Comparison of ENCODE assay signal across 8 cellular contexts in the genomic region with DNA sequence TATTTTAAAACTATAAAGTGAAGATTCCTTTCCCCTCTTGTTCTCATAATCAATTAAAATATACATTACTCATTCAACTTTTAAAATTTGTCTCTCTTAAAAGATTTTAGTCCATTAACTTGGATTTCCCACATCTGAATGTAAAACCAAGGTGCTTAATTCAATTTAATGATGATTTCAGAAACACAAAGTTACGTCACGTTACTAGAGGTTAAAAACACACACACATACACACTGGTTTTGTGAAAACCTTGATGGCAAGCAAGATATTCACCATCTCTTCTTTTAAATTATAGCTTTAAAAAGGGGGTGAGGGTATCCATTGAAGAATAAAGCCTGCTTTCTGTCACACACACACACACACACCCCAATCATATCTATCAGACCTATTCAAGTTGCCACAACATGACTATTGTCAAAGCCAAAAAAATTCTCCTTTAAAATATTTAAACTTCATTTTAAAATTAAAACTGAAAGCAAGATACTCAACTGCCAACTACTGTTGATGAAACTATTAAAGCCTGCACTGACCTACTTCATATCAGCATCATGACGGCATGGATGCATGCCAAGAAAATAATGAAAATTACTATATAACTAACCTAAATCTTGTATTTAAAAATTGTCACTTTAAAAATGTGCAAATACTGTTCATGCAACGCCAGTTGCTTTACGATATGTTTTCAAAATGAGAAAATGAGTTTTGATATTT. TPM values are rescaled to one million over a fixed set of nuclear protein-coding genes. Genes with fewer than 3 reads are reported as not detected.
DNase-seq lines count a peak whose midpoint lies in the region; TF ChIP-seq lines count a peak whose summit lies in the region.

No MANE protein-coding gene starts in this region.

- peak overlapping the region; percentile 84 for H3K4me2 ChIP-seq in OCI-LY7 (ENCODE audit: low read length)

- no peak overlapping the region for H2AFZ ChIP-seq in OCI-LY7 (ENCODE audit: low read length)

- 0 out of 2 replicates have a peak, but pooled peaks cover 7% of the 10 kb centered on the region for H3K9me3 ChIP-seq in OCI-LY7 (ENCODE audit: low read length)
- H3K9me3 ChIP-seq in endodermal cell (ENCODE audit: control insufficient read depth, low read length) = no peaks in the 10 kb centered on the region

- H3K9me3 Mint-ChIP-seq in endodermal cell = no peaks in the 10 kb centered on the region

- POLR2A ChIA-PET in OCI-LY7 (lab: Charles Lee) = no interaction called here

- H3K27ac Mint-ChIP-seq in endodermal cell = no peak overlapping the region

- H3K9me2 ChIP-seq in OCI-LY7 (ENCODE audit: insufficient read depth, low read length) = no peaks in the 10 kb centered on the region

- intact Hi-C loops in OCI-LY7 (cut with micrococcal nuclease; ENCODE audit: unreplicated experiment) = loop anchor here (10.0 kb wide), 1 partner anchor 673 kb away; a partner anchor contains a TSS

- peaks cover 27% of the 10 kb centered on the region for H3K4me1 Mint-ChIP-seq in endodermal cell

- H4K20me1 ChIP-seq in OCI-LY7 (ENCODE audit: insufficient read depth, low read length) = 0 out of 2 replicates have a peak, but pooled peaks cover 7% of the 10 kb centered on the region

- H3K4me1 ChIP-seq in OCI-LY7 (ENCODE audit: insufficient read depth, low read length, poor library complexity, severe bottlenecking) (peaks cover 36% of the 10 kb centered on the region), endodermal cell (ENCODE audit: control insufficient read depth, insufficient read depth, low read length) (no peaks in the 10 kb centered on the region)

- CTCF ChIA-PET in OCI-LY7 (lab: Charles Lee; ENCODE audit: unreplicated experiment) = no interaction called here

- no peak overlapping the region for H3K9ac ChIP-seq in endodermal cell (ENCODE audit: extremely low read depth, low read length, poor library complexity, severe bottlenecking)

- peaks cover 3% of the 10 kb centered on the region for H3K27me3 ChIP-seq in endodermal cell (ENCODE audit: control insufficient read depth, insufficient read depth, low read length, poor library complexity, severe bottlenecking)

- H3K79me2 ChIP-seq in OCI-LY7 (ENCODE audit: insufficient read depth, low read depth, low read length) = peaks cover 68% of the 10 kb centered on the region

- BruUV-seq in OCI-LY7 (replicated peaks; lab: Mats Ljungman, UMichigan) = no TSS peak

- H3K27me3 Mint-ChIP-seq in endodermal cell (ENCODE audit: insufficient read depth) = peaks cover 8% of the 10 kb centered on the region

- in situ Hi-C loops in GM13976 (cut with MboI; ENCODE audit: low sequenced_read_pairs, unreplicated experiment) = loop anchor here (10.0 kb wide), 1 partner anchor 123 kb away; a partner anchor contains a TSS

- H3K27ac ChIP-seq in OCI-LY7 (ENCODE audit: low read depth, low read length, poor library complexity, severe bottlenecking) (peak overlapping the region; percentile 26), endodermal cell (ENCODE audit: low read depth, low read length) (no peak overlapping the region)

- H3K36me3 Mint-ChIP-seq in endodermal cell (ENCODE audit: low read depth) = peaks cover 14% of the 10 kb centered on the region

- DNase-seq in DMS 273 (lab: John Stamatoyannopoulos, UW; ENCODE audit: unreplicated experiment) = peak; percentile 20
- no peak for DNase-seq in DMS 273 treated with DMSO at 0.1 percent for 48 hours (lab: John Stamatoyannopoulos, UW)
- DNase-seq in OCI-LY7 (ENCODE audit: low spot score) = peak; percentile 23
- DNase-seq in endodermal cell = no peak
- DNase-seq in retina = peak; percentile 16
- no peak for DNase-seq in GM13976 (ENCODE audit: low spot score)
- DNase-seq in NCI-H2081 (lab: John Stamatoyannopoulos, UW) = no peak
- no peak for DNase-seq in T-helper 9 cell

- WGBS in endodermal cell (ENCODE audit: insufficient coverage in 1 of 2, insufficient read length in 1 of 2), 2 experiments = 54 to 86% methylated on average over 2 to 4 of the region's 5 CpGs

- TF ChIP-seq CTCF in OCI-LY7 (conservative IDR thresholded peaks at IDR 0.05; ENCODE audit: low read length) (no peak), endodermal cell (conservative IDR thresholded peaks at IDR 0.05) (no peak), GM13976 (IDR thresholded peaks at IDR 0.05; ENCODE audit: borderline replicate concordance, control extremely low read depth, extremely low read depth, insufficient read depth, missing control alignments) (no peak)

- peak overlapping the region; percentile 88 for H3K4me3 ChIP-seq in OCI-LY7 (ENCODE audit: low read depth, low read length, poor library complexity, severe bottlenecking)
- H3K4me3 ChIP-seq in endodermal cell (ENCODE audit: low read length) = peak overlapping the region; percentile 89

- H3K36me3 ChIP-seq in OCI-LY7 (ENCODE audit: insufficient read depth, low read length) = peaks cover 39% of the 10 kb centered on the region
- H3K36me3 ChIP-seq in endodermal cell (ENCODE audit: control insufficient read depth, insufficient read depth, low read length) = no peaks in the 10 kb centered on the region

- peak overlapping the region; percentile 87 for H3K4me3 Mint-ChIP-seq in endodermal cell

RNA-seq across cellular contexts. Expression of a gene that starts 2.1 kb away (rescaled TPM):
- total RNA-seq in OCI-LY7 (2014; rRNA removed; shearing (Covaris generic)) = 10.3 and 11.6 TPM in 2 replicates
- total RNA-seq in OCI-LY7 (2022) (33.2 and 33.9 TPM in 2 replicates), endodermal cell (10 to 100 TPM; 19.3 to 25.3 TPM)
- 31.3 TPM for polyA plus RNA-seq in endodermal cell (2013, experiment 1 of 2)
- polyA plus RNA-seq in endodermal cell (2013, experiment 2 of 2) = 32.4 TPM

Comparison
In these comparisons a context has a peak if more than half of its experiments do, and no peak if none do; other contexts are left out.
1. DNase-seq: peak in DMS 273 (single experiment), OCI-LY7 (single experiment) and retina (single experiment); none in DMS 273 treated with DMSO at 0.1 percent for 48 hours (single experiment), endodermal cell (single experiment), GM13976 (single experiment), NCI-H2081 (0 of 2) and T-helper 9 cell (single experiment).